Comparison of ENCODE assay signal across 18 cellular contexts in the genomic region with DNA sequence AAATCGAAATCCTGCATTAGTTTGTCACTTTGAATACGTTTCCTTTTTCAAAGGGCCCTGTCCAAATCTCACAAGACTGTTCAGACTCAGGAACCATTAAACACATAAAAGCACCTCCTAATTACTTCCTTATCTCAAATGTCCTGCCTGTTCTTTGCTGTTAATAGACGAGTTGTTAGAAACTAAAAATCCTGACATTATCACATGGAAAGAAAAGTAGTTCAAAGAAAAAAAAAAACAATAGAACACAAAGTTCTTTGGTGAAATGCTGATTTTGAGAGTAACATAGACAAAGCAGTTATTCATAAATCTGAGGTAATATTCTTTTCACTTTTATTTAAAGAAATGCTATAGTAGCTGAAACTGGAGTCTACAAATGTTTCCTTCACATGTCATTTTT.
"Had no signal": no experiment of that assay in that cellular context is flagged by ENCODE, and none has a peak within 500 bp of the region (broad histone marks: within the 10 kb centered on the region; RNA-seq: fewer than 3 reads in every experiment).

No MANE protein-coding gene starts in this region.

- H3K27ac ChIP-seq: dorsolateral prefrontal cortex, neutrophil, suprapubic skin, thyroid gland had no signal

- DNase-seq: cortex of kidney; dorsolateral prefrontal cortex; effector CD8-positive, alpha-beta T cell; foreskin melanocyte; hippocampal formation; left colon; left ventricle myocardium superior; mesenchymal stem cell; naive B cell; stimulated activated naive CD4-positive, alpha-beta T cell treated with Interleukin-2 at 50 U/mL for 16 hours; thyroid gland had no signal

- H3K36me3 ChIP-seq: neutrophil, suprapubic skin, thyroid gland had no signal

- H3K36me3 Mint-ChIP-seq: naive B cell, type B pancreatic cell had no signal

- H3K27me3 Mint-ChIP-seq: naive B cell, type B pancreatic cell had no signal

- H3K27me3 ChIP-seq: dorsolateral prefrontal cortex, neutrophil, suprapubic skin, thyroid gland had no signal

- ATAC-seq: left colon, left ventricle myocardium superior, sciatic nerve had no signal

- H3K4me3 Mint-ChIP-seq: naive B cell, nephron, type B pancreatic cell had no signal

- H3K4me3 ChIP-seq: dorsolateral prefrontal cortex, lung, suprapubic skin, thyroid gland had no signal

- H3K4me1 Mint-ChIP-seq: naive B cell, nephron had no signal

- H3K4me1 ChIP-seq: suprapubic skin, thyroid gland had no signal

- H3K9me3 Mint-ChIP-seq: naive B cell, type B pancreatic cell had no signal

- FAIRE-seq: urothelium cell line had no signal

- H3K27ac Mint-ChIP-seq: naive B cell, nephron, type B pancreatic cell had no signal
